11 cellular contexts compared by ENCODE assay signal in genomic region chr5:176653401-176653800, GRCh38. TPM values are rescaled to one million over a fixed set of nuclear protein-coding genes. Genes with fewer than 3 reads are reported as not detected.
DNase-seq lines count a peak whose midpoint lies in the region; ATAC-seq, FAIRE-seq and TF ChIP-seq lines count a peak whose summit lies in the region.
"Had no signal": no experiment of that assay in that cellular context is flagged by ENCODE, and none has a peak within 500 bp of the region (broad histone marks: within the 10 kb centered on the region; RNA-seq: fewer than 3 reads in every experiment).

No MANE protein-coding gene starts in this region.

- peaks cover 37% of the 10 kb centered on the region; the same call in 2 of the 3 replicates for H3K36me3 ChIP-seq in K562 (ENCODE audit: control insufficient read depth, insufficient read depth, low read length)
- H3K36me3 ChIP-seq in hepatocyte (replicated peaks; ENCODE audit: insufficient read depth, low read depth): no peaks in the 10 kb centered on the region

- H3K9me3 Mint-ChIP-seq in mesothelial cell of epicardium: no peaks in the 10 kb centered on the region

- TF ChIP-seq POLR2A in K562 (conservative IDR thresholded peaks at IDR 0.05): no peak

- no peak for TF ChIP-seq RAD21 in K562 (CRISPR knock-in tag; conservative IDR thresholded peaks at IDR 0.05 in 1 of 2, IDR thresholded peaks at IDR 0.05 in 1 of 2)

- TF ChIP-seq EP300 in K562 (IDR thresholded peaks at IDR 0.05; ENCODE audit: low read length): no peak

- H3K27me3 ChIP-seq in K562 (ENCODE audit: control insufficient read depth in 2 of 2, insufficient read depth in 2 of 2, low read length in 2 of 2) (no peaks in the 10 kb centered on the region), hepatocyte (no peaks in the 10 kb centered on the region)

- 29% methylated on average over 1 of the region's 5 CpGs for WGBS in K562 (ENCODE audit: insufficient coverage, low coverage, missing lambda C conversion rate)
- WGBS in hepatocyte (ENCODE audit: low lambda C conversion rate, missing lambda C conversion rate): 89% methylated on average over 5 of the region's 5 CpGs

- H3K79me2 ChIP-seq in K562 (ENCODE audit: control insufficient read depth, insufficient read depth, low read length): peaks cover 35% of the 10 kb centered on the region
- peaks cover 13% of the 10 kb centered on the region for H3K79me2 ChIP-seq in hepatocyte

- H3K4me2 ChIP-seq in K562 (ENCODE audit: insufficient read depth, low read length) (no peak overlapping the region), hepatocyte (no peak overlapping the region)

- peaks cover 19% of the 10 kb centered on the region for H3K9me1 ChIP-seq in K562 (ENCODE audit: control insufficient read depth, insufficient read depth, low read length)

- H3K4me3 ChIP-seq in K562 (no peak overlapping the region), hepatocyte (no peak overlapping the region)

- CTCF ChIA-PET in K562 (lab: Yijun Ruan, JAX; ENCODE audit: low intra/inter-chr PET ratio): no interaction called here

- POLR2A ChIA-PET in K562 (lab: Yijun Ruan, JAX): interaction anchor here (1.1 kb wide), 1 partner anchor 45 kb away, joined by 3 read pairs; no protein-coding TSS in a partner anchor

- no peak overlapping the region for H3K27ac ChIP-seq in K562 (ENCODE audit: extremely low read depth, low read depth, low read length)
- no peak overlapping the region for H3K27ac ChIP-seq in hepatocyte

- H3K9ac ChIP-seq in K562 (ENCODE audit: insufficient read depth in 1 of 2, low read depth in 2 of 2, low read length in 2 of 2): no peak overlapping the region

- H3K27ac Mint-ChIP-seq in mesothelial cell of epicardium: no peak overlapping the region

- no peaks in the 10 kb centered on the region for H3K27me3 Mint-ChIP-seq in mesothelial cell of epicardium (ENCODE audit: low read depth)

- no peak overlapping the region for H3K4me3 Mint-ChIP-seq in mesothelial cell of epicardium

- peaks cover 19% of the 10 kb centered on the region for H4K20me1 ChIP-seq in K562 (replicated peaks; ENCODE audit: control insufficient read depth, insufficient read depth, low read length)
- no peaks in the 10 kb centered on the region for H4K20me1 ChIP-seq in hepatocyte (ENCODE audit: insufficient read depth, poor library complexity, severe bottlenecking)

- H2AFZ ChIP-seq in K562 (ENCODE audit: low read depth, low read length) (no peak overlapping the region), hepatocyte (no peak overlapping the region)

- TF ChIP-seq CTCF in K562 (IDR thresholded peaks at IDR 0.05 in 2 of 3, conservative IDR thresholded peaks at IDR 0.05 in 1 of 3; ENCODE audit: insufficient read depth in 2 of 3, low read depth in 1 of 3, low read length in 3 of 3) (no peak), mesothelial cell of epicardium (IDR thresholded peaks at IDR 0.05; ENCODE audit: unreplicated experiment) (no peak), hepatocyte (IDR thresholded peaks at IDR 0.05; ENCODE audit: poor library complexity) (no peak)

- BruUV-seq in K562 (replicated peaks; lab: Mats Ljungman, UMichigan): no TSS peak

- DNase-seq in Caki2 (ENCODE audit: low read depth): peak; percentile 18
- DNase-seq in K562 (ENCODE audit: extremely low read depth in 1 of 4, low spot score in 3 of 4): peak in 3 of 4 experiments; percentile 21 to 34 (median 31)
- peak; percentile 60 to 75 (median 66) for DNase-seq in stimulated activated CD4-positive, alpha-beta T cell treated with anti-CD3 and anti-CD28 coated beads, Interleukin-1b, Interleukin-23, amount 100 ng/mL, for 24 hours (ENCODE audit: low read depth in 4 of 4, low spot score in 1 of 4)
- DNase-seq in islet precursor cell: no peak
- no peak for DNase-seq in mesothelial cell of epicardium (ENCODE audit: low spot score in 2 of 2, unreplicated experiment in 2 of 2)
- DNase-seq in hepatocyte (ENCODE audit: low spot score): no peak
- DNase-seq: kidney had no signal

- H3K9me3 ChIP-seq in K562 (replicated peaks; ENCODE audit: control insufficient read depth, insufficient read depth, low read depth, low read length) (no peaks in the 10 kb centered on the region), hepatocyte (ENCODE audit: low read depth) (no peaks in the 10 kb centered on the region)

- in situ Hi-C loops in Caki2 (cut with HindIII; ENCODE audit: low pct_unique_long_range_greater_than_20kb, low sequenced_read_pairs) (no loop called here), K562 (cut with MboI) (no loop called here)

- peak; percentile 87 to 92 for ATAC-seq in activated CD4-positive, CD25-positive, alpha-beta regulatory T cell treated with anti-CD3 and anti-CD28 coated beads, Interleukin-2, amount 50 U/mL, for 24 hours
- ATAC-seq in K562 (no peak), GM21423 (IDR thresholded peaks at IDR 0.05; ENCODE audit: unreplicated experiment) (no peak)

- peaks cover 11% of the 10 kb centered on the region for H3K4me1 Mint-ChIP-seq in mesothelial cell of epicardium

- H3K36me3 Mint-ChIP-seq in mesothelial cell of epicardium: peaks cover 12% of the 10 kb centered on the region

- H3K4me1 ChIP-seq in K562 (replicated peaks in 1 of 2; ENCODE audit: control insufficient read depth in 2 of 2, insufficient read depth in 2 of 2, low read length in 2 of 2): peaks cover 21 to 52% of the 10 kb centered on the region in 2 experiments
- peaks cover 1% of the 10 kb centered on the region for H3K4me1 ChIP-seq in hepatocyte (ENCODE audit: insufficient read depth)

- intact Hi-C loops in K562 (cut with micrococcal nuclease): no loop called here

- no peaks in the 10 kb centered on the region for H3K9me2 ChIP-seq in hepatocyte (replicated peaks; ENCODE audit: insufficient read depth)

- peak; percentile 81 for FAIRE-seq in K562 (lab: Jason Lieb, UNC)
- FAIRE-seq: kidney had no signal

RNA-seq across cellular contexts. Expression of gene TSPAN17, which starts 6.1 kb away (rescaled TPM):
- total RNA-seq in Caki2 (2014; rRNA removed; shearing (Covaris generic); ENCODE audit: low replicate concordance): 93.4 and 126 TPM in 2 replicates
- 52.6 and 123 TPM in 2 replicates for total RNA-seq in K562 (2011; cell fraction: chromatin; rRNA removed; ENCODE audit: low replicate concordance)
- total RNA-seq in K562 (2011; cell fraction: nucleolus; rRNA removed): 102 and 110 TPM in 2 replicates
- 84.3 and 103 TPM in 2 replicates for total RNA-seq in K562 (2011; cell fraction: nucleoplasm; rRNA removed)
- total RNA-seq in K562 (2014; rRNA removed) (31.6 and 43.8 TPM in 2 replicates), K562 (2014; rRNA removed; fragmentation: Illumina TruSeq; extraction: Trizol) (28.2 and 30.4 TPM in 2 replicates), K562 (2015; rRNA removed; fragmentation: Illumina TruSeq; extraction: Trizol) (33.5 and 34.5 TPM in 2 replicates), K562 (2021) (53.3 and 58.3 TPM in 2 replicates), mesothelial cell of epicardium (47.3 to 51.1 TPM (median 47.3 TPM) in 3 replicates), hepatocyte (33.2 and 33.4 TPM in 2 replicates)
- polyA plus RNA-seq in K562 (2011; rRNA removed) (38.7 and 44.3 TPM in 2 replicates), K562 (2014; fragmentation: Illumina TruSeq; extraction: Trizol) (49.9 and 51.9 TPM in 2 replicates), K562 (2014; fragmentation: Nextera tagmentation; extraction: Ambion mirVana) (1 to 10 TPM in 1 of 2 experiments, under 1 TPM in 1; 0.73 to 2.9 TPM), K562 (2014; rRNA removed) (43.3 and 58.6 TPM in 2 replicates), hepatocyte (27.9 TPM in 2 replicates)
- polyA plus RNA-seq in K562 (2011; cell fraction: cytosol; rRNA removed): 43.2 and 65.5 TPM in 2 replicates
- 114 and 153 TPM in 2 replicates for polyA plus RNA-seq in K562 (2011; cell fraction: nucleus; rRNA removed)
- polyA plus RNA-seq in K562 (2012): 36.7 and 36.8 TPM in 2 replicates
- polyA minus RNA-seq in K562 (2011; rRNA and poly(A)+ RNA removed): 24.3 and 45.7 TPM in 2 replicates
- 30.5 and 31.3 TPM in 2 replicates for polyA minus RNA-seq in K562 (2011; cell fraction: cytosol; rRNA and poly(A)+ RNA removed)
- polyA minus RNA-seq in K562 (2011; cell fraction: nucleus; rRNA and poly(A)+ RNA removed): 18.9 and 21.5 TPM in 2 replicates

RNA-seq across cellular contexts. Expression of gene EIF4E1B, which starts 22.9 kb away (rescaled TPM):
- total RNA-seq in Caki2 (2014; rRNA removed; shearing (Covaris generic); ENCODE audit: low replicate concordance): not detected in 2 replicates
- not detected in 2 replicates for total RNA-seq in K562 (2011; cell fraction: chromatin; rRNA removed; ENCODE audit: low replicate concordance)
- total RNA-seq in K562 (2011; cell fraction: nucleolus; rRNA removed): not detected in 2 replicates
- not detected in 2 replicates for total RNA-seq in K562 (2011; cell fraction: nucleoplasm; rRNA removed)
- not detected in 2 replicates for total RNA-seq in K562 (2014; rRNA removed)
- total RNA-seq in K562 (2014; rRNA removed; fragmentation: Illumina TruSeq; extraction: Trizol): not detected in 2 replicates
- total RNA-seq in K562 (2015; rRNA removed; fragmentation: Illumina TruSeq; extraction: Trizol): not detected in 2 replicates
- not detected in 2 replicates for total RNA-seq in K562 (2021)
- 0.04 TPM in 1 of 2 replicates, not detected in the other for polyA plus RNA-seq in K562 (2011; rRNA removed)
- polyA plus RNA-seq in K562 (2011; cell fraction: cytosol; rRNA removed): not detected in 2 replicates
- 0.20 TPM in 1 of 2 replicates, not detected in the other for polyA plus RNA-seq in K562 (2011; cell fraction: nucleus; rRNA removed)
- polyA plus RNA-seq in K562 (2012): not detected in 2 replicates
- not detected in 2 replicates for polyA plus RNA-seq in K562 (2014; fragmentation: Illumina TruSeq; extraction: Trizol)
- polyA plus RNA-seq in K562 (2014; fragmentation: Nextera tagmentation; extraction: Ambion mirVana): not detected
- not detected in 2 replicates for polyA plus RNA-seq in K562 (2014; rRNA removed)
- polyA minus RNA-seq in K562 (2011; rRNA and poly(A)+ RNA removed): not detected in 2 replicates
- polyA minus RNA-seq in K562 (2011; cell fraction: cytosol; rRNA and poly(A)+ RNA removed): not detected in 2 replicates
- polyA minus RNA-seq in K562 (2011; cell fraction: nucleus; rRNA and poly(A)+ RNA removed): not detected in 2 replicates
- not detected in 3 replicates for total RNA-seq in mesothelial cell of epicardium
- not detected in 2 replicates for total RNA-seq in hepatocyte
- not detected in 2 replicates for polyA plus RNA-seq in hepatocyte
- total RNA-seq: chondrocyte, kidney, RPMI7951 had no signal

RNA-seq across cellular contexts. Expression of gene SNCB, which starts 23.1 kb away (rescaled TPM):
- not detected in 2 replicates for total RNA-seq in Caki2 (2014; rRNA removed; shearing (Covaris generic); ENCODE audit: low replicate concordance)
- not detected in 2 replicates for total RNA-seq in K562 (2011; cell fraction: chromatin; rRNA removed; ENCODE audit: low replicate concordance)
- not detected in 2 replicates for total RNA-seq in K562 (2011; cell fraction: nucleolus; rRNA removed)
- total RNA-seq in K562 (2011; cell fraction: nucleoplasm; rRNA removed): not detected in 2 replicates
- 0.29 TPM in 1 of 2 replicates, not detected in the other for total RNA-seq in K562 (2014; rRNA removed)
- not detected in 2 replicates for total RNA-seq in K562 (2014; rRNA removed; fragmentation: Illumina TruSeq; extraction: Trizol)
- not detected in 2 replicates for total RNA-seq in K562 (2015; rRNA removed; fragmentation: Illumina TruSeq; extraction: Trizol)
- total RNA-seq in K562 (2021): not detected in 2 replicates
- polyA plus RNA-seq in K562 (2011; rRNA removed): 0.11 TPM in 1 of 2 replicates, not detected in the other
- polyA plus RNA-seq in K562 (2011; cell fraction: cytosol; rRNA removed): 0.13 TPM in 1 of 2 replicates, not detected in the other
- 0.11 TPM in 2 replicates for polyA plus RNA-seq in K562 (2011; cell fraction: nucleus; rRNA removed)
- not detected in 2 replicates for polyA plus RNA-seq in K562 (2012)
- polyA plus RNA-seq in K562 (2014; fragmentation: Illumina TruSeq; extraction: Trizol): not detected in 2 replicates
- not detected for polyA plus RNA-seq in K562 (2014; fragmentation: Nextera tagmentation; extraction: Ambion mirVana)
- polyA plus RNA-seq in K562 (2014; rRNA removed): not detected in 2 replicates
- polyA minus RNA-seq in K562 (2011; rRNA and poly(A)+ RNA removed): not detected in 2 replicates
- polyA minus RNA-seq in K562 (2011; cell fraction: cytosol; rRNA and poly(A)+ RNA removed): not detected in 2 replicates
- polyA minus RNA-seq in K562 (2011; cell fraction: nucleus; rRNA and poly(A)+ RNA removed): not detected in 2 replicates
- total RNA-seq in mesothelial cell of epicardium: not detected in 3 replicates
- total RNA-seq in hepatocyte: not detected in 2 replicates
- 0.57 TPM in 1 of 2 replicates, not detected in the other for polyA plus RNA-seq in hepatocyte
- total RNA-seq: kidney, RPMI7951 had no signal

RNA-seq across cellular contexts. Expression of gene GPRIN1, which starts 43.4 kb away (rescaled TPM):
- total RNA-seq in Caki2 (2014; rRNA removed; shearing (Covaris generic); ENCODE audit: low replicate concordance): 30.1 and 36.8 TPM in 2 replicates
- total RNA-seq in K562 (2011; cell fraction: chromatin; rRNA removed; ENCODE audit: low replicate concordance): 4.6 and 13.9 TPM in 2 replicates
- total RNA-seq in K562 (2011; cell fraction: nucleolus; rRNA removed): 5.5 and 8.2 TPM in 2 replicates
- total RNA-seq in K562 (2011; cell fraction: nucleoplasm; rRNA removed): 3.7 and 4.8 TPM in 2 replicates
- total RNA-seq in K562 (2014; rRNA removed) (8.8 and 10.4 TPM in 2 replicates), K562 (2014; rRNA removed; fragmentation: Illumina TruSeq; extraction: Trizol) (3.9 and 4.6 TPM in 2 replicates), K562 (2015; rRNA removed; fragmentation: Illumina TruSeq; extraction: Trizol) (4.4 and 4.7 TPM in 2 replicates), K562 (2021) (10.7 and 11.6 TPM in 2 replicates), mesothelial cell of epicardium (1.0 to 1.3 TPM (median 1.1 TPM) in 3 replicates), hepatocyte (1.4 and 1.6 TPM in 2 replicates)
- polyA plus RNA-seq in K562 (2011; rRNA removed) (3.3 and 4.0 TPM in 2 replicates), K562 (2014; fragmentation: Illumina TruSeq; extraction: Trizol) (4.8 and 6.3 TPM in 2 replicates), K562 (2014; fragmentation: Nextera tagmentation; extraction: Ambion mirVana) (under 1 TPM; 0.15 to 0.22 TPM), K562 (2014; rRNA removed) (5.1 and 5.8 TPM in 2 replicates), hepatocyte (2.2 and 3.9 TPM in 2 replicates)
- polyA plus RNA-seq in K562 (2011; cell fraction: cytosol; rRNA removed): 1.5 and 6.8 TPM in 2 replicates
- 1.5 and 3.7 TPM in 2 replicates for polyA plus RNA-seq in K562 (2011; cell fraction: nucleus; rRNA removed)
- 3.5 and 4.6 TPM in 2 replicates for polyA plus RNA-seq in K562 (2012)
- 3.8 and 5.3 TPM in 2 replicates for polyA minus RNA-seq in K562 (2011; rRNA and poly(A)+ RNA removed)
- 6.5 and 7.2 TPM in 2 replicates for polyA minus RNA-seq in K562 (2011; cell fraction: cytosol; rRNA and poly(A)+ RNA removed)
- polyA minus RNA-seq in K562 (2011; cell fraction: nucleus; rRNA and poly(A)+ RNA removed): 2.0 and 2.7 TPM in 2 replicates

Comparison
In these comparisons a context has a peak if more than half of its experiments do, and no peak if none do; other contexts are left out.
1. DNase-seq: peak in Caki2 (single experiment), K562 (3 of 4) and stimulated activated CD4-positive, alpha-beta T cell treated with anti-CD3 and anti-CD28 coated beads, Interleukin-1b, Interleukin-23, amount 100 ng/mL, for 24 hours (4 of 4); none in islet precursor cell (single experiment), mesothelial cell of epicardium (0 of 2) and hepatocyte (single experiment).
2. ATAC-seq: peak in activated CD4-positive, CD25-positive, alpha-beta regulatory T cell treated with anti-CD3 and anti-CD28 coated beads, Interleukin-2, amount 50 U/mL, for 24 hours (2 of 2); none in K562 (single experiment) and GM21423 (single experiment).